Comparison of ENCODE assay signal across 7 cellular contexts in the genomic region with DNA sequence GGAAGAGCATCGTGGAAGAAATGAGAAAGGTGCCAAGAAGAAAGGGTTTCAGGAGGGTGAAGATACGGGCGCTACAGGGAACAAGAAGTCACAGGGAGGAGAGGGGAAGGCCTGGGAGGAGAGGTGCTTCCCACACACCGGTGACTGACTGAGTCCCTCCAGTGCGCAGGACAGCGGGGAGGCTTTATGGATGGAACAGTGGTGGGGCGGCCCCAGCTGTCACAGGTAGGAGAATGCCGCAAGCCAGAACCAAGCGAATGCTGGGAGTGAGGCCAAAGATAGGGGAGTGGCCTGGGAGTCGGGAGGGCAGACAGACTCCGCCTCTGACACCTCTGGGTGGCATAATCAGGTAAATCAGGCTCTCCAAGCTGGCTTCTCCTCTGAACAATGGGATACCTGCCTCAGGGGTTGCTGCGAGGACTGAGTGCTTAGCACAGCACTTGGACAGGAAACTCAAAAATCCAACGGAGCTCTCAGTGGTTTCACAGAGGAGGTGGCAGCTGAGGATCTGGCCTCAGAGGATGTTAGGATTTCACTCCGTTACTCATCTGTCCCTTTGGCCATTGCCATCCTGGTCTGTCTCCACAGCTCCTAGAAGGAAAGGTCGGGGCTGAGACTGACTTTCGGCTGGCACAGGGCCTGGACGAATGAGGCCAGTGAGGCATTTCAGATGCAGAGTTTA.
DNase-seq lines count a peak whose midpoint lies in the region; ATAC-seq and TF ChIP-seq lines count a peak whose summit lies in the region.

No MANE protein-coding gene starts in this region.

- no peaks in the 10 kb centered on the region for H3K27me3 ChIP-seq in iPS-20b (ENCODE audit: insufficient read depth, low read length)

- H3K9ac ChIP-seq in iPS-20b (ENCODE audit: low read depth, low read length) = peak overlapping the region; percentile 66

- H3K36me3 Mint-ChIP-seq in T-helper 1 cell treated with Interleukin-12 subunit alpha and Interleukin-12 subunit beta and Interleukin-4 antibody, amounts not matched to agents 30 μg/mL and 1 μg/mL, for 36 hours (ENCODE audit: low read depth) = peaks cover 10% of the 10 kb centered on the region

- no peak overlapping the region for H3K27ac ChIP-seq in iPS-20b (ENCODE audit: low read length)

- H3K4me1 Mint-ChIP-seq in T-helper 1 cell treated with Interleukin-12 subunit alpha and Interleukin-12 subunit beta and Interleukin-4 antibody, amounts not matched to agents 30 μg/mL and 1 μg/mL, for 36 hours (ENCODE audit: low read depth) = peaks cover 23% of the 10 kb centered on the region

- in situ Hi-C loops in GM18951 (cut with MboI; ENCODE audit: low sequenced_read_pairs, unreplicated experiment) = loop anchor here (10.0 kb wide), 2 partner anchors 149 to 439 kb away; partner anchors contain the start of gene DHX58

- H3K36me3 ChIP-seq in iPS-20b (ENCODE audit: insufficient read depth, low read depth, low read length) = peaks cover 13% of the 10 kb centered on the region

- no peaks in the 10 kb centered on the region for H3K9me3 ChIP-seq in iPS-20b (ENCODE audit: insufficient read depth, low read depth, low read length)

- H3K4me1 ChIP-seq in iPS-20b (ENCODE audit: insufficient read depth, low read length) = peaks cover 6% of the 10 kb centered on the region; the same call in 1 of the 2 replicates

- ATAC-seq in HG03520 (IDR thresholded peaks at IDR 0.05; ENCODE audit: unreplicated experiment) = no peak

- H3K4me3 Mint-ChIP-seq in T-helper 1 cell treated with Interleukin-12 subunit alpha and Interleukin-12 subunit beta and Interleukin-4 antibody, amounts not matched to agents 30 μg/mL and 1 μg/mL, for 36 hours = peak overlapping the region; percentile 78

- H3K27ac Mint-ChIP-seq in T-helper 1 cell treated with Interleukin-12 subunit alpha and Interleukin-12 subunit beta and Interleukin-4 antibody, amounts not matched to agents 30 μg/mL and 1 μg/mL, for 36 hours = peak overlapping the region; percentile 67

- TF ChIP-seq POLR2A in GM18951 (IDR thresholded peaks at IDR 0.05; ENCODE audit: extremely low read depth, insufficient read depth, insufficient read length) = peak; percentile 32

- H3K9me3 Mint-ChIP-seq in T-helper 1 cell treated with Interleukin-12 subunit alpha and Interleukin-12 subunit beta and Interleukin-4 antibody, amounts not matched to agents 30 μg/mL and 1 μg/mL, for 36 hours = no peaks in the 10 kb centered on the region

- peak; percentile 88 for DNase-seq in NCI-H1048 (lab: John Stamatoyannopoulos, UW)
- peak; percentile 59 for DNase-seq in astrocyte of the hippocampus (ENCODE audit: low read depth, low spot score)
- DNase-seq in stimulated activated CD4-positive, alpha-beta T cell treated with anti-CD3 and anti-CD28 coated beads, Interleukin-12 subunit alpha, Interleukin-12 subunit beta, amount 100 ng/mL, for 48 hours (ENCODE audit: low read depth in 2 of 3, low spot score in 1 of 3) = peak; percentile 55 to 71 (median 67)

- peak overlapping the region; percentile 68 for H3K4me3 ChIP-seq in iPS-20b (ENCODE audit: low read length)

- H3K27me3 Mint-ChIP-seq in T-helper 1 cell treated with Interleukin-12 subunit alpha and Interleukin-12 subunit beta and Interleukin-4 antibody, amounts not matched to agents 30 μg/mL and 1 μg/mL, for 36 hours (ENCODE audit: low read depth) = no peaks in the 10 kb centered on the region
